8 cellular contexts compared by ENCODE assay signal in genomic region chr21:36330904-36331303, GRCh38. TPM values are rescaled to one million over a fixed set of nuclear protein-coding genes. Genes with fewer than 3 reads are reported as not detected.
A peak's percentile ranks its signal among the peaks of the same experiment; 100 is the strongest.
DNase-seq lines count a peak whose midpoint lies in the region; FAIRE-seq and TF ChIP-seq lines count a peak whose summit lies in the region.

No MANE protein-coding gene starts in this region.

- no peak overlapping the region for H3K4me3 Mint-ChIP-seq in dendritic cell treated with granulocyte-macrophage colony-stimulating factor and Interleukin-4, amounts not matched to agents 40 ng/mL and 50 ng/mL, for 4 days

- peak; percentile 61 for FAIRE-seq in GM12892 (lab: Jason Lieb, UNC)

- peaks cover 36% of the 10 kb centered on the region for H3K4me1 Mint-ChIP-seq in dendritic cell treated with granulocyte-macrophage colony-stimulating factor and Interleukin-4, amounts not matched to agents 40 ng/mL and 50 ng/mL, for 4 days (ENCODE audit: low read depth)

- H3K27me3 ChIP-seq in tibial artery = no peaks in the 10 kb centered on the region

- no peak overlapping the region for H3K27ac ChIP-seq in tibial artery

- peaks cover 90% of the 10 kb centered on the region for H3K36me3 Mint-ChIP-seq in dendritic cell treated with granulocyte-macrophage colony-stimulating factor and Interleukin-4, amounts not matched to agents 40 ng/mL and 50 ng/mL, for 4 days (ENCODE audit: low read depth)

- H3K27me3 Mint-ChIP-seq in dendritic cell treated with granulocyte-macrophage colony-stimulating factor and Interleukin-4, amounts not matched to agents 40 ng/mL and 50 ng/mL, for 4 days = no peaks in the 10 kb centered on the region

- H3K27ac Mint-ChIP-seq in dendritic cell treated with granulocyte-macrophage colony-stimulating factor and Interleukin-4, amounts not matched to agents 40 ng/mL and 50 ng/mL, for 4 days = peak overlapping the region; percentile 34

- H3K4me1 ChIP-seq in tibial artery = peaks cover 0 to 57% (median 24%) of the 10 kb centered on the region in 4 donors

- TF ChIP-seq POLR2A in GM12892 (IDR thresholded peaks at IDR 0.05; ENCODE audit: low read depth, low read length) = no peak

- intact Hi-C loops in dendritic cell treated with granulocyte-macrophage colony-stimulating factor and Interleukin-4, amounts not matched to agents 40 ng/mL and 50 ng/mL, for 4 days (cut with micrococcal nuclease) = loop anchor here (5.0 kb wide), 1 partner anchor 34 kb away; no protein-coding TSS in a partner anchor
- intact Hi-C loops in tibial artery (cut with DNase I; ENCODE audit: low total_unique reads) = loop anchor here (5.0 kb wide), 1 partner anchor 189 kb away; no protein-coding TSS in a partner anchor

- no peaks in the 10 kb centered on the region for H3K9me3 ChIP-seq in tibial artery

- H3K36me3 ChIP-seq in tibial artery = peaks cover 0 to 29% (median 13%) of the 10 kb centered on the region in 3 donors

- peak; percentile 39 for DNase-seq in AG08396 (ENCODE audit: low spot score)
- DNase-seq in GM12892 (ENCODE audit: insufficient read length) = peak; percentile 36
- peak; percentile 2 for DNase-seq in NCI-H1048 (lab: John Stamatoyannopoulos, UW)
- DNase-seq in UCSD-AML1 (lab: John Stamatoyannopoulos, UW; ENCODE audit: unreplicated experiment) = peak; percentile 20
- DNase-seq in medulla oblongata (ENCODE audit: extremely low spot score) = peak; percentile 66
- DNase-seq in tibial artery = peak in 1 of 2 donors; percentile 33
- no peak for DNase-seq in NCI-H1105 treated with DMSO at 0.1 percent for 48 hours (lab: John Stamatoyannopoulos, UW)

- H3K4me3 ChIP-seq in tibial artery = no peak overlapping the region

- peak; percentile 64 to 67 for TF ChIP-seq CTCF in tibial artery (IDR thresholded peaks at IDR 0.05)

- no peaks in the 10 kb centered on the region for H3K9me3 Mint-ChIP-seq in dendritic cell treated with granulocyte-macrophage colony-stimulating factor and Interleukin-4, amounts not matched to agents 40 ng/mL and 50 ng/mL, for 4 days

RNA-seq across cellular contexts. Expression of gene MORC3, which starts 10.9 kb away (rescaled TPM):
- 16.5 TPM for polyA plus RNA-seq in GM12892 (2012; ENCODE audit: missing spikeins)

RNA-seq across cellular contexts. Expression of gene CHAF1B, which starts 54.3 kb away (rescaled TPM):
- 17.9 TPM for polyA plus RNA-seq in GM12892 (2012; ENCODE audit: missing spikeins)
